Comparison of ENCODE assay signal across 11 cellular contexts in genomic region chr1:103584537-103584936, GRCh38. TPM values are rescaled to one million over a fixed set of nuclear protein-coding genes. Genes with fewer than 3 reads are reported as not detected.
"Had no signal": no experiment of that assay in that cellular context is flagged by ENCODE, and none has a peak within 500 bp of the region (broad histone marks: within the 10 kb centered on the region; RNA-seq: fewer than 3 reads in every experiment).

No MANE protein-coding gene starts in this region.

- H3K9me3 ChIP-seq: HAP-1 had no signal

- H3K4me2 ChIP-seq: GM23338 had no signal

- FAIRE-seq: H1, H54 had no signal

- H2AFZ ChIP-seq: GM23338 had no signal

- H3K4me1 ChIP-seq: HAP-1 had no signal

- ATAC-seq: GM23338, HCT116 had no signal

- H3K4me3 ChIP-seq: GM23338, HAP-1 had no signal

- DNase-seq: GOT3, H7, H9, HCEC 1CT, HFFc6 had no signal

- H3K36me3 ChIP-seq: HAP-1 had no signal

RNA-seq across cellular contexts. Expression of gene AMY2A, which starts 32.7 kb away (rescaled TPM):
- total RNA-seq: GM23338, H1, H4, H7, H9, HFFc6 had no signal
- polyA plus RNA-seq: GM23338, H1 had no signal
